19 cellular contexts compared by ENCODE assay signal in genomic region chr1:118507391-118507790, GRCh38.
DNase-seq lines count a peak whose midpoint lies in the region; ATAC-seq and TF ChIP-seq lines count a peak whose summit lies in the region.
"Had no signal": no experiment of that assay in that cellular context is flagged by ENCODE, and none has a peak within 500 bp of the region (broad histone marks: within the 10 kb centered on the region; RNA-seq: fewer than 3 reads in every experiment).

No MANE protein-coding gene starts in this region.

- H3K9me3 Mint-ChIP-seq in GM23338 (peaks cover 8% of the 10 kb centered on the region; the same call in 2 of the 3 replicates), nephron progenitor cell (peaks cover 6% of the 10 kb centered on the region)
- H3K9me3 Mint-ChIP-seq in activated CD8-positive, alpha-beta T cell treated with anti-CD3 and anti-CD28 coated beads for 36 hours, result peaks cover 4% of the 10 kb centered on the region
- H3K9me3 Mint-ChIP-seq: CD4-positive, alpha-beta T cell had no signal

- TF ChIP-seq CTCF in GM23338 (conservative IDR thresholded peaks at IDR 0.05; ENCODE audit: low read depth in 2 of 2) (no peak), nephron progenitor cell (IDR thresholded peaks at IDR 0.05) (no peak)
- no peak for TF ChIP-seq CTCF in activated CD8-positive, alpha-beta T cell treated with anti-CD3 and anti-CD28 coated beads for 36 hours (IDR thresholded peaks at IDR 0.05)

- peaks cover 2% of the 10 kb centered on the region for H3K27me3 Mint-ChIP-seq in GM23338 (ENCODE audit: insufficient read depth, low read depth, poor library complexity)
- H3K27me3 Mint-ChIP-seq in nephron progenitor cell (ENCODE audit: low read depth, poor library complexity), result no peaks in the 10 kb centered on the region
- H3K27me3 Mint-ChIP-seq in activated CD8-positive, alpha-beta T cell treated with anti-CD3 and anti-CD28 coated beads for 36 hours, result no peaks in the 10 kb centered on the region
- H3K27me3 Mint-ChIP-seq: B cell; CD4-positive, alpha-beta T cell had no signal

- intact Hi-C loops in activated CD8-positive, alpha-beta T cell treated with anti-CD3 and anti-CD28 coated beads for 36 hours (cut with micrococcal nuclease), result no loop called here

- H3K36me3 ChIP-seq in GM23338 (ENCODE audit: insufficient read depth), result no peaks in the 10 kb centered on the region
- H3K36me3 ChIP-seq: BLaER1 treated with 17β-estradiol and CSF1 and Interleukin-3, amounts not matched to agents 10 nM and 100 nM had no signal

- H3F3A ChIP-seq in GM23338 (replicated peaks; ENCODE audit: low read depth), result no peaks in the 10 kb centered on the region

- H3K36me3 Mint-ChIP-seq in GM23338 (ENCODE audit: low read depth), result no peaks in the 10 kb centered on the region
- H3K36me3 Mint-ChIP-seq in nephron progenitor cell (ENCODE audit: low read depth), result no peaks in the 10 kb centered on the region
- H3K36me3 Mint-ChIP-seq in activated CD8-positive, alpha-beta T cell treated with anti-CD3 and anti-CD28 coated beads for 36 hours (ENCODE audit: low read depth), result no peaks in the 10 kb centered on the region
- H3K36me3 Mint-ChIP-seq: CD8-positive, alpha-beta T cell had no signal

- no peaks in the 10 kb centered on the region for H3K79me2 ChIP-seq in GM23338 (replicated peaks; ENCODE audit: insufficient read depth)

- H3K4me2 ChIP-seq in GM23338, result no peak overlapping the region
- H3K4me2 ChIP-seq: A549; BLaER1 treated with 17β-estradiol and CSF1 and Interleukin-3, amounts not matched to agents 10 nM and 100 nM had no signal

- no peaks in the 10 kb centered on the region for H4K20me1 ChIP-seq in GM23338 (replicated peaks; ENCODE audit: insufficient read depth)
- H4K20me1 ChIP-seq: BLaER1 treated with 17β-estradiol and CSF1 and Interleukin-3, amounts not matched to agents 10 nM and 100 nM had no signal

- POLR2A ChIA-PET in activated CD8-positive, alpha-beta T cell treated with anti-CD3 and anti-CD28 coated beads for 36 hours (lab: Charles Lee), result no interaction called here

- no peak overlapping the region for H3K4me3 ChIP-seq in GM23338
- H3K4me3 ChIP-seq: A549; BLaER1 treated with 17β-estradiol and CSF1 and Interleukin-3, amounts not matched to agents 10 nM and 100 nM had no signal

- no peak overlapping the region for H3K27ac ChIP-seq in GM23338 (ENCODE audit: low read depth)
- H3K27ac ChIP-seq: 22Rv1; A549; BLaER1 treated with 17β-estradiol and CSF1 and Interleukin-3, amounts not matched to agents 10 nM and 100 nM; C4-2B had no signal

- peaks cover 10% of the 10 kb centered on the region for H3K4me1 ChIP-seq in GM23338 (ENCODE audit: insufficient read depth)
- H3K4me1 ChIP-seq: A549 had no signal

- DNase-seq in GM23338 (ENCODE audit: low spot score) (no peak), left kidney (ENCODE audit: low read depth, low spot score) (peak; percentile 76), nephron progenitor cell (no peak), DMS153 treated with DMSO at 0.1 percent for 48 hours (lab: John Stamatoyannopoulos, UW; ENCODE audit: unreplicated experiment) (no peak)
- no peak for DNase-seq in activated CD8-positive, alpha-beta T cell treated with anti-CD3 and anti-CD28 coated beads for 36 hours
- DNase-seq: AML-193; CD4-positive, alpha-beta T cell; CD8-positive, alpha-beta T cell; COR-L47; DMS 273 treated with DMSO at 0.1 percent for 48 hours; DMS153; DMS79 treated with DMSO at 0.1 percent for 48 hours; GF-D8 had no signal

- no peaks in the 10 kb centered on the region for H3K9me2 ChIP-seq in GM23338 (ENCODE audit: insufficient read depth)

- H3K4me3 Mint-ChIP-seq in GM23338, result no peak overlapping the region
- no peak overlapping the region for H3K4me3 Mint-ChIP-seq in nephron progenitor cell
- no peak overlapping the region for H3K4me3 Mint-ChIP-seq in activated CD8-positive, alpha-beta T cell treated with anti-CD3 and anti-CD28 coated beads for 36 hours
- H3K4me3 Mint-ChIP-seq: B cell; CD4-positive, alpha-beta T cell; CD8-positive, alpha-beta T cell had no signal

- H3K27me3 ChIP-seq in GM23338 (ENCODE audit: insufficient read depth), result no peaks in the 10 kb centered on the region
- H3K27me3 ChIP-seq: BLaER1 treated with 17β-estradiol and CSF1 and Interleukin-3, amounts not matched to agents 10 nM and 100 nM had no signal

- ATAC-seq in GM23338, result no peak
- no peak for ATAC-seq in GM21390 (IDR thresholded peaks at IDR 0.05; ENCODE audit: unreplicated experiment)
- ATAC-seq in activated CD8-positive, alpha-beta T cell treated with anti-CD3 and anti-CD28 coated beads for 36 hours, result no peak
- ATAC-seq: A549; CD8-positive, alpha-beta T cell had no signal

- H3K27ac Mint-ChIP-seq in GM23338, result no peak overlapping the region
- peak overlapping the region; percentile 73 for H3K27ac Mint-ChIP-seq in nephron progenitor cell
- H3K27ac Mint-ChIP-seq in activated CD8-positive, alpha-beta T cell treated with anti-CD3 and anti-CD28 coated beads for 36 hours, result no peak overlapping the region
- H3K27ac Mint-ChIP-seq: B cell; CD4-positive, alpha-beta T cell; CD8-positive, alpha-beta T cell had no signal

- 0 out of 2 replicates have a peak overlapping the region, but pooled peaks have one; percentile 21 for H2AFZ ChIP-seq in GM23338

- H3K4me1 Mint-ChIP-seq in GM23338, result peaks cover 34% of the 10 kb centered on the region
- peaks cover 51% of the 10 kb centered on the region for H3K4me1 Mint-ChIP-seq in nephron progenitor cell
- no peaks in the 10 kb centered on the region for H3K4me1 Mint-ChIP-seq in activated CD8-positive, alpha-beta T cell treated with anti-CD3 and anti-CD28 coated beads for 36 hours (ENCODE audit: low read depth)
- H3K4me1 Mint-ChIP-seq: B cell had no signal

- CTCF ChIA-PET in activated CD8-positive, alpha-beta T cell treated with anti-CD3 and anti-CD28 coated beads for 36 hours (lab: Charles Lee), result no interaction called here

TF ChIP-seq in GM23338, 12 proteins besides CTCF, POLR2A, EP300 and RAD21:
- TF ChIP-seq EZH2 (IDR thresholded peaks at IDR 0.05; ENCODE audit: low read depth, unreplicated experiment), result no peak
